Comparison of ENCODE assay signal across 10 cellular contexts in genomic region chr2:177243476-177243875, GRCh38. TPM values are rescaled to one million over a fixed set of nuclear protein-coding genes. Genes with fewer than 3 reads are reported as not detected.
DNase-seq lines count a peak whose midpoint lies in the region; ATAC-seq and TF ChIP-seq lines count a peak whose summit lies in the region.
"Had no signal": no experiment of that assay in that cellular context is flagged by ENCODE, and none has a peak within 500 bp of the region (broad histone marks: within the 10 kb centered on the region; RNA-seq: fewer than 3 reads in every experiment).

No MANE protein-coding gene starts in this region.

- DNase-seq in T-helper 1 cell (no peak), substantia nigra (lab: John Stamatoyannopoulos, UW) (no peak), foreskin melanocyte (no peak)
- DNase-seq in activated naive CD4-positive, alpha-beta T cell treated with anti-CD3 and anti-CD28 coated beads, Interleukin-2, amount 50 U/mL, for 72 hours (ENCODE audit: low spot score in 2 of 2): no peak
- DNase-seq: NCI-H1048 had no signal

- H3K27me3 Mint-ChIP-seq in T-helper 1 cell treated with Interleukin-12 subunit alpha and Interleukin-12 subunit beta and Interleukin-4 antibody, amounts not matched to agents 30 μg/mL and 1 μg/mL, for 36 hours (ENCODE audit: low read depth): no peaks in the 10 kb centered on the region

- H3K36me3 Mint-ChIP-seq in T-helper 1 cell treated with Interleukin-12 subunit alpha and Interleukin-12 subunit beta and Interleukin-4 antibody, amounts not matched to agents 30 μg/mL and 1 μg/mL, for 36 hours (ENCODE audit: low read depth): peaks cover 14% of the 10 kb centered on the region
- peaks cover 0 to 11% of the 10 kb centered on the region in 2 donors for H3K36me3 Mint-ChIP-seq in activated naive CD4-positive, alpha-beta T cell treated with anti-CD3 and anti-CD28 coated beads, Interleukin-2, amount 50 U/mL, for 72 hours

- H3K9ac ChIP-seq in liver (ENCODE audit: low read depth in 1 of 2, low read length in 2 of 2): no peak overlapping the region

- no peak for TF ChIP-seq CTCF in liver (IDR thresholded peaks at IDR 0.05; ENCODE audit: low read depth, low read length, missing input control)

- H3K4me3 ChIP-seq in liver (ENCODE audit: low read depth in 1 of 3, low read length in 3 of 3): no peak overlapping the region

- TF ChIP-seq RAD21 in liver (IDR thresholded peaks at IDR 0.05): no peak

- peak overlapping the region; percentile 83 to 92 for H3K27ac ChIP-seq in liver (ENCODE audit: low read depth in 1 of 2, low read length in 2 of 2)
- H3K27ac ChIP-seq in substantia nigra (ENCODE audit: low read depth, low read length, poor library complexity, severe bottlenecking): peak overlapping the region; percentile 65

- peaks cover 63% of the 10 kb centered on the region for H3K4me1 Mint-ChIP-seq in T-helper 1 cell treated with Interleukin-12 subunit alpha and Interleukin-12 subunit beta and Interleukin-4 antibody, amounts not matched to agents 30 μg/mL and 1 μg/mL, for 36 hours (ENCODE audit: low read depth)

- no peaks in the 10 kb centered on the region for H3K36me3 ChIP-seq in liver (ENCODE audit: control insufficient read depth in 4 of 4, insufficient read depth in 3 of 4, low read depth in 1 of 4, low read length in 3 of 4)

- no peak for ATAC-seq in activated naive CD4-positive, alpha-beta T cell treated with anti-CD3 and anti-CD28 coated beads, Interleukin-2, amount 50 U/mL, for 72 hours
- ATAC-seq in GM18498 (IDR thresholded peaks at IDR 0.05; ENCODE audit: unreplicated experiment) (no peak), HG02981 (IDR thresholded peaks at IDR 0.05; ENCODE audit: unreplicated experiment) (no peak)
- ATAC-seq: left lobe of liver had no signal

- H3K27me3 ChIP-seq in liver (ENCODE audit: control insufficient read depth in 4 of 4, insufficient read depth in 4 of 4, low read length in 3 of 4): no peaks in the 10 kb centered on the region

- no peak overlapping the region for H3K4me3 Mint-ChIP-seq in T-helper 1 cell treated with Interleukin-12 subunit alpha and Interleukin-12 subunit beta and Interleukin-4 antibody, amounts not matched to agents 30 μg/mL and 1 μg/mL, for 36 hours

- peaks cover 9 to 62% (median 37%) of the 10 kb centered on the region in 4 donors for H3K4me1 ChIP-seq in liver (ENCODE audit: control insufficient read depth in 4 of 4, insufficient read depth in 4 of 4, low read length in 3 of 4)

- H3K27ac Mint-ChIP-seq in T-helper 1 cell treated with Interleukin-12 subunit alpha and Interleukin-12 subunit beta and Interleukin-4 antibody, amounts not matched to agents 30 μg/mL and 1 μg/mL, for 36 hours: peak overlapping the region; percentile 87
- peak overlapping the region; percentile 81 to 89 for H3K27ac Mint-ChIP-seq in activated naive CD4-positive, alpha-beta T cell treated with anti-CD3 and anti-CD28 coated beads, Interleukin-2, amount 50 U/mL, for 72 hours

- no peaks in the 10 kb centered on the region for H3K9me3 ChIP-seq in liver (ENCODE audit: control insufficient read depth in 4 of 4, low read length in 3 of 4)

- H3K9me3 Mint-ChIP-seq in T-helper 1 cell treated with Interleukin-12 subunit alpha and Interleukin-12 subunit beta and Interleukin-4 antibody, amounts not matched to agents 30 μg/mL and 1 μg/mL, for 36 hours: no peaks in the 10 kb centered on the region
- H3K9me3 Mint-ChIP-seq in activated naive CD4-positive, alpha-beta T cell treated with anti-CD3 and anti-CD28 coated beads, Interleukin-2, amount 50 U/mL, for 72 hours: no peaks in the 10 kb centered on the region

TF ChIP-seq in liver, 16 proteins besides CTCF, POLR2A, EP300 and RAD21:
- TF ChIP-seq YY1 (IDR thresholded peaks at IDR 0.05) (no peak), TAF1 (conservative IDR thresholded peaks at IDR 0.05) (no peak), MAX (IDR thresholded peaks at IDR 0.05) (no peak), GABPA (IDR thresholded peaks at IDR 0.05 in 1 of 2, conservative IDR thresholded peaks at IDR 0.05 in 1 of 2) (no peak), FOXA1 (IDR thresholded peaks at IDR 0.05) (no peak)

RNA-seq across cellular contexts. Expression of gene NFE2L2, which starts 21.1 kb away (rescaled TPM):
- 10 to 100 TPM; 44.7 to 82.2 TPM for total RNA-seq in activated naive CD4-positive, alpha-beta T cell treated with anti-CD3 and anti-CD28 coated beads, Interleukin-2, amount 50 U/mL, for 72 hours
- total RNA-seq in liver: 10 to 100 TPM; 22.5 to 31.0 TPM
- 10 to 100 TPM; 26.8 to 27.4 TPM for polyA plus RNA-seq in liver

RNA-seq across cellular contexts. Expression of gene HNRNPA3, which starts 30.9 kb away (rescaled TPM):
- total RNA-seq in activated naive CD4-positive, alpha-beta T cell treated with anti-CD3 and anti-CD28 coated beads, Interleukin-2, amount 50 U/mL, for 72 hours: 100 to 1,000 TPM; 259 to 273 TPM
- 10 to 100 TPM; 41.5 to 61.9 TPM for total RNA-seq in liver
- polyA plus RNA-seq in liver: 10 to 100 TPM; 22.9 to 72.5 TPM

Comparison
In these comparisons a context has a peak if more than half of its experiments do, and no peak if none do; other contexts are left out.
1. RNA of gene HNRNPA3, which starts 30.9 kb away (total RNA-seq): 259 to 273 TPM in activated naive CD4-positive, alpha-beta T cell treated with anti-CD3 and anti-CD28 coated beads, Interleukin-2, amount 50 U/mL, for 72 hours; 41.5 to 61.9 TPM in liver; every median in the first group is over 4 times any median in the second.